14 cellular contexts compared by ENCODE assay signal in genomic region chr5:53942724-53943123, GRCh38.
DNase-seq lines count a peak whose midpoint lies in the region; ATAC-seq and TF ChIP-seq lines count a peak whose summit lies in the region.
"Had no signal": no experiment of that assay in that cellular context is flagged by ENCODE, and none has a peak within 500 bp of the region (broad histone marks: within the 10 kb centered on the region; RNA-seq: fewer than 3 reads in every experiment).

No MANE protein-coding gene starts in this region.

- H3K4me1 Mint-ChIP-seq in Caco-2 (ENCODE audit: low read depth, unreplicated experiment): no peaks in the 10 kb centered on the region
- H3K4me1 Mint-ChIP-seq: activated B cell treated with CpG ODN at 0.5 μM for 24 hours had no signal

- H3K18ac ChIP-seq in mesenchymal stem cell (ENCODE audit: low read depth in 1 of 2, low read length in 2 of 2): no peak overlapping the region

- ATAC-seq in RWPE2 (ENCODE audit: low read depth): peak; percentile 83
- no peak for ATAC-seq in GM21717 (IDR thresholded peaks at IDR 0.05; ENCODE audit: unreplicated experiment)

- no TSS peak for BruUV-seq in Caco-2 (replicated peaks; lab: Mats Ljungman, UMichigan)

- H2AFZ ChIP-seq in mesenchymal stem cell (ENCODE audit: low read depth, low read length): no peak overlapping the region
- H2AFZ ChIP-seq: parathyroid adenoma had no signal

- no peak overlapping the region for H4K91ac ChIP-seq in mesenchymal stem cell (ENCODE audit: low read length)

- H4K8ac ChIP-seq in mesenchymal stem cell (ENCODE audit: low read length): no peak overlapping the region

- no peak overlapping the region for H2BK120ac ChIP-seq in mesenchymal stem cell (ENCODE audit: low read depth, low read length)

- TF ChIP-seq CTCF in RWPE2 (IDR thresholded peaks at IDR 0.05; ENCODE audit: poor library complexity, severe bottlenecking) (no peak), fibroblast of mammary gland (conservative IDR thresholded peaks at IDR 0.05; ENCODE audit: control insufficient read depth, insufficient read depth, low read depth, low read length) (no peak), Caco-2 (IDR thresholded peaks at IDR 0.05; ENCODE audit: insufficient read depth in 1 of 2, low read depth in 1 of 2, low read length in 1 of 2, severe bottlenecking in 1 of 2, unreplicated experiment in 1 of 2) (no peak)

- H3K9ac ChIP-seq in mesenchymal stem cell (ENCODE audit: low read length): peak overlapping the region; percentile 82
- H3K9ac ChIP-seq: parathyroid adenoma had no signal

- no peak overlapping the region for H3K4me2 ChIP-seq in mesenchymal stem cell (ENCODE audit: low read length, poor library complexity, severe bottlenecking)

- intact Hi-C loops in Caco-2 (cut with micrococcal nuclease; ENCODE audit: unreplicated experiment): no loop called here

- no peak overlapping the region for H3K27ac Mint-ChIP-seq in Caco-2 (ENCODE audit: unreplicated experiment)
- H3K27ac Mint-ChIP-seq: activated B cell treated with CpG ODN at 0.5 μM for 24 hours; activated naive CD4-positive, alpha-beta T cell treated with anti-CD3 and anti-CD28 coated beads for 36 hours had no signal

- POLR2A ChIA-PET in Caco-2 (lab: Charles Lee): no interaction called here

- no peak overlapping the region for H3K14ac ChIP-seq in mesenchymal stem cell (ENCODE audit: low read length in 2 of 2)

- 62% methylated on average over 4 of the region's 6 CpGs for WGBS in mesenchymal stem cell

- H3K4me3 ChIP-seq in RWPE2 (ENCODE audit: severe bottlenecking): no peak overlapping the region
- H3K4me3 ChIP-seq in fibroblast of mammary gland (ENCODE audit: control insufficient read depth, low read depth, low read length): no peak overlapping the region
- peak overlapping the region in 1 of 2 experiments; percentile 6 for H3K4me3 ChIP-seq in mesenchymal stem cell (ENCODE audit: insufficient read depth in 1 of 2, low read depth in 1 of 2, low read length in 2 of 2)
- no peak overlapping the region for H3K4me3 ChIP-seq in Caco-2 (ENCODE audit: low read depth, low read length)

- H3K27me3 ChIP-seq in RWPE2 (ENCODE audit: insufficient read depth, poor library complexity, severe bottlenecking): no peaks in the 10 kb centered on the region
- no peaks in the 10 kb centered on the region for H3K27me3 ChIP-seq in mesenchymal stem cell (ENCODE audit: control insufficient read depth in 1 of 2, insufficient read depth in 1 of 2, low read length in 2 of 2)
- no peaks in the 10 kb centered on the region for H3K27me3 ChIP-seq in Caco-2 (replicated peaks; ENCODE audit: control insufficient read depth, insufficient read depth, low read length)

- no peak overlapping the region for H2BK5ac ChIP-seq in mesenchymal stem cell (ENCODE audit: low read depth, low read length, poor library complexity, severe bottlenecking)

- no peaks in the 10 kb centered on the region for H3K79me1 ChIP-seq in mesenchymal stem cell (replicated peaks; ENCODE audit: low read length, poor library complexity, severe bottlenecking)

- no peaks in the 10 kb centered on the region for H3K27me3 Mint-ChIP-seq in Caco-2 (ENCODE audit: insufficient read depth, unreplicated experiment)
- H3K27me3 Mint-ChIP-seq: activated B cell treated with CpG ODN at 0.5 μM for 24 hours had no signal

- H3K36me3 ChIP-seq in RWPE2 (ENCODE audit: low read depth): no peaks in the 10 kb centered on the region
- H3K36me3 ChIP-seq in mesenchymal stem cell (ENCODE audit: control insufficient read depth in 1 of 2, insufficient read depth in 2 of 2, low read depth in 1 of 2, low read length in 2 of 2): no peaks in the 10 kb centered on the region
- H3K36me3 ChIP-seq in Caco-2 (ENCODE audit: control insufficient read depth, insufficient read depth, low read length): no peaks in the 10 kb centered on the region

- H3K36me3 Mint-ChIP-seq in Caco-2 (ENCODE audit: insufficient read depth, unreplicated experiment): peaks cover 22% of the 10 kb centered on the region

- no peaks in the 10 kb centered on the region for H3K9me3 Mint-ChIP-seq in Caco-2 (ENCODE audit: unreplicated experiment)
- H3K9me3 Mint-ChIP-seq: activated B cell treated with CpG ODN at 0.5 μM for 24 hours; activated naive CD4-positive, alpha-beta T cell treated with anti-CD3 and anti-CD28 coated beads for 36 hours had no signal

- CTCF ChIA-PET in Caco-2 (lab: Charles Lee): no interaction called here

- H2BK12ac ChIP-seq in mesenchymal stem cell (ENCODE audit: low read length in 2 of 2): no peak overlapping the region

- H3K4me3 Mint-ChIP-seq in Caco-2 (ENCODE audit: unreplicated experiment): no peak overlapping the region
- H3K4me3 Mint-ChIP-seq: activated B cell treated with CpG ODN at 0.5 μM for 24 hours; activated naive CD4-positive, alpha-beta T cell treated with anti-CD3 and anti-CD28 coated beads for 36 hours had no signal

- H3K4me1 ChIP-seq in RWPE2 (ENCODE audit: insufficient read depth, poor library complexity, severe bottlenecking) (peaks cover 18% of the 10 kb centered on the region), mesenchymal stem cell (ENCODE audit: control insufficient read depth, insufficient read depth, low read depth, low read length) (no peaks in the 10 kb centered on the region), Caco-2 (no peaks in the 10 kb centered on the region)
- H3K4me1 ChIP-seq: parathyroid adenoma had no signal

- DNase-seq in EL (peak; percentile 60), RWPE2 (ENCODE audit: low spot score) (no peak), fibroblast of mammary gland (ENCODE audit: low read depth) (peak; percentile 90), mesenchymal stem cell (peak; percentile 37), Caco-2 (no peak), kidney glomerular epithelial cell (lab: John Stamatoyannopoulos, UW) (no peak), NAMALWA (ENCODE audit: low spot score) (no peak)
- DNase-seq: activated B cell treated with CpG ODN at 0.5 μM for 24 hours; activated naive CD4-positive, alpha-beta T cell treated with anti-CD3 and anti-CD28 coated beads for 36 hours; caudate nucleus; NCI-H1105 treated with DMSO at 0.1 percent for 48 hours; OCI-M1 had no signal

- H3K9me3 ChIP-seq in RWPE2 (ENCODE audit: severe bottlenecking) (no peaks in the 10 kb centered on the region), mesenchymal stem cell (ENCODE audit: control insufficient read depth, low read length) (no peaks in the 10 kb centered on the region), Caco-2 (no peaks in the 10 kb centered on the region)

- H2AK5ac ChIP-seq in mesenchymal stem cell (ENCODE audit: low read length, severe bottlenecking): no peak overlapping the region

- H3K27ac ChIP-seq in RWPE2 (ENCODE audit: poor library complexity, severe bottlenecking): no peak overlapping the region
- no peak overlapping the region for H3K27ac ChIP-seq in mesenchymal stem cell (ENCODE audit: low read length, poor library complexity, severe bottlenecking)
- H3K27ac ChIP-seq: parathyroid adenoma had no signal

- H2BK15ac ChIP-seq in mesenchymal stem cell (ENCODE audit: low read depth, poor library complexity, severe bottlenecking): no peak overlapping the region

- H3K23ac ChIP-seq in mesenchymal stem cell (ENCODE audit: low read length in 2 of 2): no peak overlapping the region

- no peak overlapping the region for H3K4ac ChIP-seq in mesenchymal stem cell (ENCODE audit: low read depth in 1 of 2, low read length in 2 of 2)

Comparison
In these comparisons a context has a peak if more than half of its experiments do, and no peak if none do; other contexts are left out.
1. DNase-seq: peak in EL (single experiment), fibroblast of mammary gland (single experiment) and mesenchymal stem cell (single experiment); none in RWPE2 (single experiment), Caco-2 (0 of 2), kidney glomerular epithelial cell (single experiment) and NAMALWA (single experiment).